ENCODE assay signal across 15 cellular contexts in the genomic region with DNA sequence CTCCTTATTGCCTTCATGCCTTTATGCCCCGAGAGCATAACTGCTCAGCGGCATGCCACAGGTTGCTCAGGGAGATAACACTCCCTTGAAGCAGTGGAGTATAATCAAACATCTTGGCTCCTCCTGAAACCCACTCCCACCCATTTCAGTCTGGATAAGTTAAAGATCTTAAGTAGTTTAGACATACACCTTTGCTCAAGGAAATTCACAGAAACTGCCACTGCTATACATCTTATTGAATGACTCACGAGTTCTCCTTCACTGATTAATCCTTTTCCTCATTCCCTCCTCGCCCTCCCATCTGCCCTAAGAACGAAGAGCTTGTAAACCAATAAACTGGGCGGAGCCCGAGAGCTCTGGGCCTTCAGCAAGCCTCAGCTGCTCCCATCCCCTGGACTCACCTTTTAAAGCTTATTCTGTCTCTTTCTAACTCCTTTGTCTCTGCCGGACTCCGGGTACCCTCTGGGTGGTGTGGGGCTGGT. TPM values are rescaled to one million over a fixed set of nuclear protein-coding genes. Genes with fewer than 3 reads are reported as not detected.
"Had no signal": no experiment of that assay in that cellular context is flagged by ENCODE, and none has a peak within 500 bp of the region (broad histone marks: within the 10 kb centered on the region; RNA-seq: fewer than 3 reads in every experiment).

No MANE protein-coding gene starts in this region.

RNA-seq across cellular contexts. Expression of gene SH2D1B, which starts 7.6 kb away (rescaled TPM):
- total RNA-seq: activated B cell treated with CpG ODN at 0.5 μM for 24 hours; activated CD4-positive, alpha-beta memory T cell treated with anti-CD3 and anti-CD28 coated beads for 36 hours; cerebellum; endothelial cell of umbilical vein; vagina had no signal
- polyA plus RNA-seq: endothelial cell of umbilical vein, neural cell had no signal

RNA-seq across cellular contexts. Expression of gene C1orf226, which starts 38.0 kb away (rescaled TPM):
- total RNA-seq: activated B cell treated with CpG ODN at 0.5 μM for 24 hours; activated T-helper 1 cell treated with anti-CD3 and anti-CD28 coated beads, Interleukin-12 subunit alpha, Interleukin-12 subunit beta, Interleukin-2, Interleukin-4 antibody, amounts not matched to agents 30 ng/mL and 10 ng/mL and 1 ng/mL, durations not matched to agents 14 hours and 24 hours and 36 hours; T-helper 17 cell had no signal

RNA-seq across cellular contexts. Expression of gene SPATA46, which starts 42.8 kb away (rescaled TPM):
- total RNA-seq: activated B cell treated with CpG ODN at 0.5 μM for 24 hours; activated CD4-positive, alpha-beta memory T cell treated with anti-CD3 and anti-CD28 coated beads for 36 hours; activated naive CD4-positive, alpha-beta T cell treated with anti-CD3 and anti-CD28 coated beads, Interleukin-2, amount 50 U/mL, for 72 hours; activated T-helper 1 cell treated with anti-CD3 and anti-CD28 coated beads, Interleukin-12 subunit alpha, Interleukin-12 subunit beta, Interleukin-2, Interleukin-4 antibody, amounts not matched to agents 30 ng/mL and 10 ng/mL and 1 ng/mL, durations not matched to agents 14 hours and 24 hours and 36 hours; adrenal gland; cerebellum; endothelial cell of umbilical vein; liver; omental fat pad; posterior vena cava; right atrium auricular region; skeletal muscle tissue; T-helper 17 cell; vagina had no signal
- polyA plus RNA-seq: adrenal gland, endothelial cell of umbilical vein, neural cell had no signal
